In the genomic region with DNA sequence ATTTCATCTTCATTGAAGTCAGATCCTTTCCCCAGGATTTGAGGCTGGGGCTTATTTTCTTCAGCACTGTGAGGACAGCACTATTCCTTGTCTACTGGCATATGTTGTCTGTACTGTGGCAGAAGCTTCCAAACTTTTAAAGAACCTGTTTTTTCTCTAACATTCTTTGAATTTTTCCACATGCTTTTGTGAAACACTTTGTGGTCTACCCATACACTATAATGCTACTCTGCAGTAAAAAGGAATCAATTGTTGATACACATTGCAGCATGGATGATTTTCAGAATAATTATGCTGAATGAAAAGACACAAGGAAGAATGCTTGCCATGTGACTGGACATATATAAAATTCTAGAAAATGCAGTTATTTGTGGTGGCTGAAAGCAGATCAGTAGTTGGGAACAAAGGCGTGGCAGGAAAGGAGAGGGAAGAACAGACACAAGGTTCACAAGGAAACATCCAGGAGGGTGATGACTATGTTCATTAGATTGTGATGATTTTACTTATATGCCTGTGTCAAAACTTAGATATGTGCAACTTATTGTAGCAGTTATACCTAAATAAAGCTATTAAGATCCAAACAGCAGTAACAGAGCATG, we compare ENCODE assay signal across 31 cellular contexts.
"Had no signal": no experiment of that assay in that cellular context is flagged by ENCODE, and none has a peak within 500 bp of the region (broad histone marks: within the 10 kb centered on the region; RNA-seq: fewer than 3 reads in every experiment).

No MANE protein-coding gene starts in this region.

- H3K27ac ChIP-seq: epithelial cell of prostate, esophagus squamous epithelium, gastrocnemius medialis, hepatocyte, lower lobe of right lung, neutrophil, ovary, prostate gland, uterus, WERI-Rb-1 had no signal

- ATAC-seq: activated CD4-positive, CD25-positive, alpha-beta regulatory T cell treated with anti-CD3 and anti-CD28 coated beads, Interleukin-2, amount 50 U/mL, for 24 hours; gastrocnemius medialis; left lobe of liver; lower lobe of right lung; sciatic nerve; stimulated activated effector memory CD8-positive, alpha-beta T cell treated with anti-CD3 and anti-CD28 coated beads, Interleukin-12 subunit alpha, Interleukin-12 subunit beta, amount 100 ng/mL, for 72 hours; T-helper 17 cell had no signal

- H3K4me3 ChIP-seq: esophagus squamous epithelium, gastrocnemius medialis, hepatocyte, lower lobe of right lung, ovary, prostate gland, uterus had no signal

- H3K79me2 ChIP-seq: hepatocyte had no signal

- H3K36me3 ChIP-seq: esophagus squamous epithelium, lower lobe of right lung, neutrophil, ovary, prostate gland, uterus had no signal

- H3K27me3 ChIP-seq: gastrocnemius medialis, hepatocyte, ovary, uterus had no signal

- H3K4me2 ChIP-seq: hepatocyte had no signal

- H2AFZ ChIP-seq: hepatocyte had no signal

- H3K4me1 ChIP-seq: esophagus squamous epithelium, gastrocnemius medialis, lower lobe of right lung, prostate gland, uterus had no signal

- H3K9me3 ChIP-seq: esophagus squamous epithelium, gastrocnemius medialis, lower lobe of right lung, neutrophil, ovary, prostate gland, uterus had no signal

- DNase-seq: activated CD4-positive, alpha-beta memory T cell treated with anti-CD3 and anti-CD28 coated beads for 36 hours; activated CD4-positive, alpha-beta T cell treated with anti-CD3 and anti-CD28 coated beads, Interleukin-2, amount 10 ng/mL, durations not matched to agents 24 days and 14 days; activated CD8-positive, alpha-beta memory T cell treated with anti-CD3 and anti-CD28 coated beads, Interleukin-2, amount 50 U/mL, for 4 hours; activated gamma-delta T cell treated with Interleukin-2 at 50 U/mL for 16 hours; activated naive CD4-positive, alpha-beta T cell treated with anti-CD3 and anti-CD28 coated beads, Interleukin-2, amount 50 U/mL, for 16 hours; activated T-cell treated with anti-CD3 and anti-CD28 coated beads, Interleukin-2, amount 50 U/mL, for 1 hour; amniotic stem cell; dermis blood vessel endothelial cell; effector CD4-positive, alpha-beta T cell; esophagus squamous epithelium; gastrocnemius medialis; kidney; lower lobe of right lung; naive B cell; nephron progenitor cell; ovary; retina; small intestine; stimulated activated CD4-positive, alpha-beta T cell treated with anti-CD3 and anti-CD28 coated beads, Interleukin-4, amount 100 ng/mL, for 24 hours; T-helper 17 cell; T1000; uterus; WERI-Rb-1 had no signal
